ENCODE assay signal across 15 cellular contexts in the genomic region with DNA sequence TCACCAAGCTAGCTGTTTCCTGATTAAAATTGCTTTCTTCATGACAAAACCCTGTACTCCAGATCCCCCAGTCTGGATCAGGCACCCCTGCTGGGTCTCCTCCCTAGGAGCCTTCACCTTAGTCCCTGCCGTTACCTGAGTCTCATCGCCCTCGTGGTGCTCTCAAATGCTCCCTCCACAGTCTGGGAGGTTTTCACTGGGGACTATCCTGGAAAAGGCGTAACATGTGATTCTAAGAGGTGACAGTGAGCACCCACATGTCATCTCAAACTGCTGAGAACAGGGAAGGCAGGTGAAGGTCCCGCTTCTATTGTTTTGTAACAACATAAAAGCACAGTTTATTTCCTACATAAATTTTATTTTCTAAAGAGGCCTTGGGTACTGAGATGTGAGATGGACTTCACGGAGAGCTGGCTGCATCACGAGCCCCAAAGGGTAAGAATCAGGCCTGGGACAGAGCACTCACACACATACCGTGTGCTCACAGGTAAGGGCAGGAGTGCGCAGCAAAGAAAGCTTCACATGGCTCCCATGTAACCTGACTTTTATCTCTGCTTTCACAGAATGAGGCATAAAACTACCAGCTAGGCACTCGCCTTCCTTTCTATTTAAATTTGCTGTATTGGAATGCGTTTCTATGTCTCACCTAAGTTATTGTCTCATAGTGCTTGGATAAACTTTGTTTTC.
A peak's percentile ranks its signal among the peaks of the same experiment; 100 is the strongest.
DNase-seq lines count a peak whose midpoint lies in the region; ATAC-seq lines count a peak whose summit lies in the region.
"Had no signal": no experiment of that assay in that cellular context is flagged by ENCODE, and none has a peak within 500 bp of the region (broad histone marks: within the 10 kb centered on the region; RNA-seq: fewer than 3 reads in every experiment).

No MANE protein-coding gene starts in this region.

- intact Hi-C loops in activated T-helper 2 cell treated with anti-CD3 and anti-CD28 coated beads, Interferon-gamma antibody, Interleukin-2, Interleukin-4, amounts not matched to agents 10 μg/mL and 5 μg/mL and 100 μg/mL, durations not matched to agents 14 hours and 24 hours and 36 hours (cut with micrococcal nuclease): no loop called here
- intact Hi-C loops in right cardiac atrium (cut with DNase I): no loop called here

- no peak overlapping the region for H3K27ac ChIP-seq in right cardiac atrium (ENCODE audit: low read length)
- H3K27ac ChIP-seq: 22Rv1 had no signal

- H3K4me3 Mint-ChIP-seq in T-helper 1 cell treated with Interleukin-12 subunit alpha and Interleukin-12 subunit beta and Interleukin-4 antibody, amounts not matched to agents 30 μg/mL and 1 μg/mL, for 36 hours: no peak overlapping the region
- H3K4me3 Mint-ChIP-seq in activated naive CD4-positive, alpha-beta T cell treated with anti-CD3 and anti-CD28 coated beads, Interleukin-2, amount 50 U/mL, for 24 hours: no peak overlapping the region
- no peak overlapping the region for H3K4me3 Mint-ChIP-seq in activated T-helper 2 cell treated with anti-CD3 and anti-CD28 coated beads, Interferon-gamma antibody, Interleukin-2, Interleukin-4, amounts not matched to agents 10 μg/mL and 5 μg/mL and 100 μg/mL, durations not matched to agents 14 hours and 24 hours and 36 hours (ENCODE audit: low read depth)
- H3K4me3 Mint-ChIP-seq in stimulated activated effector memory CD8-positive, alpha-beta T cell treated with anti-CD3 and anti-CD28 coated beads, Interleukin-12 subunit alpha, Interleukin-12 subunit beta, amount 100 ng/mL, for 72 hours: no peak overlapping the region

- WGBS in right cardiac atrium: 93% methylated on average over 11 of the region's 11 CpGs

- DNase-seq in T-helper 1 cell: no peak
- DNase-seq in activated naive CD4-positive, alpha-beta T cell treated with anti-CD3 and anti-CD28 coated beads, Interleukin-2, amount 50 U/mL, for 72 hours (ENCODE audit: low spot score in 2 of 2): no peak
- DNase-seq in activated T-helper 2 cell treated with anti-CD3 and anti-CD28 coated beads, Interferon-gamma antibody, Interleukin-2, Interleukin-4, amounts not matched to agents 10 μg/mL and 5 μg/mL and 100 μg/mL, durations not matched to agents 14 hours and 24 hours and 36 hours (ENCODE audit: low spot score): no peak
- DNase-seq in stimulated activated effector memory CD8-positive, alpha-beta T cell treated with anti-CD3 and anti-CD28 coated beads, Interleukin-12 subunit alpha, Interleukin-12 subunit beta, amount 100 ng/mL, for 72 hours (ENCODE audit: low spot score in 2 of 2): peak in 1 of 2 donors; percentile 41
- no peak for DNase-seq in right cardiac atrium
- no peak for DNase-seq in HT-29 (ENCODE audit: low spot score)
- DNase-seq: H7, IMR-90, NCI-H187 treated with DMSO at 0.1 percent for 48 hours, NCI-H446, NCI-H748 treated with DMSO at 0.1 percent for 48 hours, PC-3 had no signal

- H3K27me3 ChIP-seq in right cardiac atrium (ENCODE audit: control insufficient read depth, insufficient read depth): no peaks in the 10 kb centered on the region

- ATAC-seq in activated naive CD4-positive, alpha-beta T cell treated with anti-CD3 and anti-CD28 coated beads, Interleukin-2, amount 50 U/mL, for 72 hours: no peak
- no peak for ATAC-seq in stimulated activated effector memory CD8-positive, alpha-beta T cell treated with anti-CD3 and anti-CD28 coated beads, Interleukin-12 subunit alpha, Interleukin-12 subunit beta, amount 100 ng/mL, for 72 hours
- no peak for ATAC-seq in right cardiac atrium
- ATAC-seq: PC-3 had no signal

- H3K9me3 Mint-ChIP-seq in T-helper 1 cell treated with Interleukin-12 subunit alpha and Interleukin-12 subunit beta and Interleukin-4 antibody, amounts not matched to agents 30 μg/mL and 1 μg/mL, for 36 hours: peaks cover 9% of the 10 kb centered on the region
- H3K9me3 Mint-ChIP-seq in activated naive CD4-positive, alpha-beta T cell treated with anti-CD3 and anti-CD28 coated beads, Interleukin-2, amount 50 U/mL, for 24 hours: no peaks in the 10 kb centered on the region
- H3K9me3 Mint-ChIP-seq in activated naive CD4-positive, alpha-beta T cell treated with anti-CD3 and anti-CD28 coated beads, Interleukin-2, amount 50 U/mL, for 72 hours: peaks cover 9 to 11% of the 10 kb centered on the region in 2 donors
- H3K9me3 Mint-ChIP-seq in activated T-helper 2 cell treated with anti-CD3 and anti-CD28 coated beads, Interferon-gamma antibody, Interleukin-2, Interleukin-4, amounts not matched to agents 10 μg/mL and 5 μg/mL and 100 μg/mL, durations not matched to agents 14 hours and 24 hours and 36 hours: peaks cover 7% of the 10 kb centered on the region
- no peaks in the 10 kb centered on the region for H3K9me3 Mint-ChIP-seq in stimulated activated effector memory CD8-positive, alpha-beta T cell treated with anti-CD3 and anti-CD28 coated beads, Interleukin-12 subunit alpha, Interleukin-12 subunit beta, amount 100 ng/mL, for 72 hours

- peaks cover 67% of the 10 kb centered on the region for H3K4me1 Mint-ChIP-seq in T-helper 1 cell treated with Interleukin-12 subunit alpha and Interleukin-12 subunit beta and Interleukin-4 antibody, amounts not matched to agents 30 μg/mL and 1 μg/mL, for 36 hours (ENCODE audit: low read depth)
- H3K4me1 Mint-ChIP-seq in activated naive CD4-positive, alpha-beta T cell treated with anti-CD3 and anti-CD28 coated beads, Interleukin-2, amount 50 U/mL, for 24 hours: peaks cover 72% of the 10 kb centered on the region
- H3K4me1 Mint-ChIP-seq in activated T-helper 2 cell treated with anti-CD3 and anti-CD28 coated beads, Interferon-gamma antibody, Interleukin-2, Interleukin-4, amounts not matched to agents 10 μg/mL and 5 μg/mL and 100 μg/mL, durations not matched to agents 14 hours and 24 hours and 36 hours (ENCODE audit: low read depth): peaks cover 80% of the 10 kb centered on the region
- peaks cover 86% of the 10 kb centered on the region for H3K4me1 Mint-ChIP-seq in stimulated activated effector memory CD8-positive, alpha-beta T cell treated with anti-CD3 and anti-CD28 coated beads, Interleukin-12 subunit alpha, Interleukin-12 subunit beta, amount 100 ng/mL, for 72 hours

- H3K36me3 Mint-ChIP-seq in T-helper 1 cell treated with Interleukin-12 subunit alpha and Interleukin-12 subunit beta and Interleukin-4 antibody, amounts not matched to agents 30 μg/mL and 1 μg/mL, for 36 hours (ENCODE audit: low read depth): peaks cover 27% of the 10 kb centered on the region
- no peaks in the 10 kb centered on the region for H3K36me3 Mint-ChIP-seq in activated naive CD4-positive, alpha-beta T cell treated with anti-CD3 and anti-CD28 coated beads, Interleukin-2, amount 50 U/mL, for 24 hours
- peaks cover 27 to 51% of the 10 kb centered on the region in 2 donors for H3K36me3 Mint-ChIP-seq in activated naive CD4-positive, alpha-beta T cell treated with anti-CD3 and anti-CD28 coated beads, Interleukin-2, amount 50 U/mL, for 72 hours
- H3K36me3 Mint-ChIP-seq in activated T-helper 2 cell treated with anti-CD3 and anti-CD28 coated beads, Interferon-gamma antibody, Interleukin-2, Interleukin-4, amounts not matched to agents 10 μg/mL and 5 μg/mL and 100 μg/mL, durations not matched to agents 14 hours and 24 hours and 36 hours (ENCODE audit: low read depth): peaks cover 38% of the 10 kb centered on the region
- peaks cover 29% of the 10 kb centered on the region for H3K36me3 Mint-ChIP-seq in stimulated activated effector memory CD8-positive, alpha-beta T cell treated with anti-CD3 and anti-CD28 coated beads, Interleukin-12 subunit alpha, Interleukin-12 subunit beta, amount 100 ng/mL, for 72 hours

- H3K4me1 ChIP-seq in right cardiac atrium (ENCODE audit: control insufficient read depth, insufficient read depth, low read length): no peaks in the 10 kb centered on the region

- peak overlapping the region; percentile 98 for H3K27ac Mint-ChIP-seq in T-helper 1 cell treated with Interleukin-12 subunit alpha and Interleukin-12 subunit beta and Interleukin-4 antibody, amounts not matched to agents 30 μg/mL and 1 μg/mL, for 36 hours
- peak overlapping the region; percentile 71 for H3K27ac Mint-ChIP-seq in activated naive CD4-positive, alpha-beta T cell treated with anti-CD3 and anti-CD28 coated beads, Interleukin-2, amount 50 U/mL, for 24 hours
- peak overlapping the region in 1 of 2 donors; percentile 93 for H3K27ac Mint-ChIP-seq in activated naive CD4-positive, alpha-beta T cell treated with anti-CD3 and anti-CD28 coated beads, Interleukin-2, amount 50 U/mL, for 72 hours
- peak overlapping the region; percentile 99 for H3K27ac Mint-ChIP-seq in activated T-helper 2 cell treated with anti-CD3 and anti-CD28 coated beads, Interferon-gamma antibody, Interleukin-2, Interleukin-4, amounts not matched to agents 10 μg/mL and 5 μg/mL and 100 μg/mL, durations not matched to agents 14 hours and 24 hours and 36 hours
- H3K27ac Mint-ChIP-seq in stimulated activated effector memory CD8-positive, alpha-beta T cell treated with anti-CD3 and anti-CD28 coated beads, Interleukin-12 subunit alpha, Interleukin-12 subunit beta, amount 100 ng/mL, for 72 hours: peak overlapping the region; percentile 99

- no peak overlapping the region for H3K4me3 ChIP-seq in right cardiac atrium (ENCODE audit: low read length)

- H3K27me3 Mint-ChIP-seq in T-helper 1 cell treated with Interleukin-12 subunit alpha and Interleukin-12 subunit beta and Interleukin-4 antibody, amounts not matched to agents 30 μg/mL and 1 μg/mL, for 36 hours (ENCODE audit: low read depth): no peaks in the 10 kb centered on the region
- H3K27me3 Mint-ChIP-seq in activated naive CD4-positive, alpha-beta T cell treated with anti-CD3 and anti-CD28 coated beads, Interleukin-2, amount 50 U/mL, for 24 hours: no peaks in the 10 kb centered on the region
- no peaks in the 10 kb centered on the region for H3K27me3 Mint-ChIP-seq in activated T-helper 2 cell treated with anti-CD3 and anti-CD28 coated beads, Interferon-gamma antibody, Interleukin-2, Interleukin-4, amounts not matched to agents 10 μg/mL and 5 μg/mL and 100 μg/mL, durations not matched to agents 14 hours and 24 hours and 36 hours (ENCODE audit: low read depth)

- H3K9me3 ChIP-seq in right cardiac atrium (ENCODE audit: control insufficient read depth, low read length): no peaks in the 10 kb centered on the region
